Comparison of ENCODE assay signal across 20 cellular contexts in the genomic region with DNA sequence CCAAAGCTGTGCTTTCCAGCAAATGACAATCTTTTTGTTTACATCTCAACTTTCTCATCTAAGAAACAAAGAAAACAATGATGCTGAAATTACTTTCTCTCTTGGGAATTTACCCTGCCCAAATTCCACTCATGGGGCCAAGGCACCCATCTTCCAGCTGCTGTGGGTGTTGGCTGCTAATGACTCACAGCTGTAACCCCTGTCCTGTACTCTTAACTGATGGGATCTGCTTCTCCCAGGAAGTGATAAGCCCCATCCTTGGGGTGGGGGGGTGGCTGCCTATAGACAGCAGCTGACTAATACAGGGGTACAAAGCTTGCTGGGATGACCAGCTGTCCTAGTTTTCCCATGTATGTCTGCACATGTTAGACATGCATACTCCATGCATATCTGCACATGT.
DNase-seq lines count a peak whose midpoint lies in the region; ATAC-seq and TF ChIP-seq lines count a peak whose summit lies in the region.
"Had no signal": no experiment of that assay in that cellular context is flagged by ENCODE, and none has a peak within 500 bp of the region (broad histone marks: within the 10 kb centered on the region; RNA-seq: fewer than 3 reads in every experiment).

No MANE protein-coding gene starts in this region.

- H3K9me3 ChIP-seq in RWPE2 (ENCODE audit: severe bottlenecking) = peaks cover 6% of the 10 kb centered on the region
- peaks cover 0 to 21% (median 0%) of the 10 kb centered on the region in 8 donors for H3K9me3 ChIP-seq in spleen
- H3K9me3 ChIP-seq: Peyer's patch had no signal

- peak; percentile 61; the same call in 2 of the 3 replicates for ATAC-seq in RWPE2 (ENCODE audit: low read depth)
- peak; percentile 97 for ATAC-seq in foreskin keratinocyte
- no peak for ATAC-seq in HG03159 (IDR thresholded peaks at IDR 0.05; ENCODE audit: unreplicated experiment)
- ATAC-seq: HepG2 had no signal

- H3K27ac ChIP-seq in RWPE2 (ENCODE audit: poor library complexity, severe bottlenecking) (no peak overlapping the region), foreskin keratinocyte (no peak overlapping the region), spleen (no peak overlapping the region)
- H3K27ac ChIP-seq: C4-2B, Peyer's patch had no signal

- DNase-seq in EL (peak; percentile 4), RWPE2 (ENCODE audit: low spot score) (no peak), choroid plexus epithelial cell (ENCODE audit: low read depth) (peak; percentile 11), foreskin keratinocyte (peak; percentile 56 to 84), NK-92 (lab: John Stamatoyannopoulos, UW; ENCODE audit: unreplicated experiment) (no peak), spleen (no peak), NOMO-1 (lab: John Stamatoyannopoulos, UW; ENCODE audit: unreplicated experiment in 2 of 2) (no peak)
- DNase-seq: KBM-7; NCI-H1105; NCI-H146; NCI-H2029 treated with DMSO at 0.1 percent for 48 hours; NCI-H226; NCI-H510A treated with DMSO at 0.1 percent for 48 hours; NCI-H748 treated with DMSO at 0.1 percent for 48 hours; NK-92 treated with Interleukin-12 subunit alpha and Interleukin-12 subunit beta, amount 100 ng/mL, for 24 hours; Peyer's patch; Right ventricle myocardium superior had no signal

- H3K4me1 ChIP-seq in RWPE2 (ENCODE audit: insufficient read depth, poor library complexity, severe bottlenecking) = no peaks in the 10 kb centered on the region
- H3K4me1 ChIP-seq in foreskin keratinocyte = peaks cover 9% of the 10 kb centered on the region
- H3K4me1 ChIP-seq in spleen = no peaks in the 10 kb centered on the region
- H3K4me1 ChIP-seq: Peyer's patch had no signal

- H3K4me3 ChIP-seq in RWPE2 (ENCODE audit: severe bottlenecking) (no peak overlapping the region), choroid plexus epithelial cell (ENCODE audit: low read depth, low read length) (no peak overlapping the region), spleen (no peak overlapping the region)
- H3K4me3 ChIP-seq: Peyer's patch had no signal

- H3K36me3 ChIP-seq in RWPE2 (ENCODE audit: low read depth) = no peaks in the 10 kb centered on the region
- H3K36me3 ChIP-seq in spleen = no peaks in the 10 kb centered on the region
- H3K36me3 ChIP-seq: Peyer's patch had no signal

- H3K27me3 ChIP-seq in RWPE2 (ENCODE audit: insufficient read depth, poor library complexity, severe bottlenecking) (no peaks in the 10 kb centered on the region), foreskin keratinocyte (no peaks in the 10 kb centered on the region), spleen (replicated peaks in 1 of 7) (no peaks in the 10 kb centered on the region)
- H3K27me3 ChIP-seq: Peyer's patch had no signal

- TF ChIP-seq CTCF in RWPE2 (IDR thresholded peaks at IDR 0.05; ENCODE audit: poor library complexity, severe bottlenecking) = no peak
- no peak for TF ChIP-seq CTCF in choroid plexus epithelial cell (conservative IDR thresholded peaks at IDR 0.05; ENCODE audit: low read depth, low read length)
- TF ChIP-seq CTCF in foreskin keratinocyte (conservative IDR thresholded peaks at IDR 0.05) = no peak
- TF ChIP-seq CTCF in spleen (IDR thresholded peaks at IDR 0.05 in 8 of 11, conservative IDR thresholded peaks at IDR 0.05 in 3 of 11) = no peak

- no peak for TF ChIP-seq POLR2A in spleen (IDR thresholded peaks at IDR 0.05)

- intact Hi-C loops in spleen (cut with DNase I; ENCODE audit: low total_unique reads) = no loop called here

Comparison
In these comparisons a context has a peak if more than half of its experiments do, and no peak if none do; other contexts are left out.
1. DNase-seq: peak in EL (single experiment), choroid plexus epithelial cell (single experiment) and foreskin keratinocyte (2 of 2); none in RWPE2 (single experiment), NK-92 (single experiment), spleen (single experiment) and NOMO-1 (0 of 2).